Comparison of ENCODE assay signal across 1 cellular context in genomic region chr20:31570735-31571617, GRCh38.
TF ChIP-seq lines count a peak whose summit lies in the region.

No MANE protein-coding gene starts in this region.

TF ChIP-seq in HepG2, 621 proteins besides CTCF, POLR2A, EP300 and RAD21 (continued from another document and continues in another):
- peak; percentile 68; the same call in 1 of the 2 replicates for TF ChIP-seq KDM5B (CRISPR knock-in tag; IDR thresholded peaks at IDR 0.05; ENCODE audit: borderline replicate concordance)
- TF ChIP-seq KAT7 (CRISPR knock-in tag; IDR thresholded peaks at IDR 0.05; ENCODE audit: borderline replicate concordance) = 0 out of 2 replicates have a peak, but pooled peaks have one; percentile 3
- no peak for TF ChIP-seq ZNF605 (CRISPR knock-in tag; IDR thresholded peaks at IDR 0.05)
- no peak for TF ChIP-seq ONECUT2 (CRISPR knock-in tag; IDR thresholded peaks at IDR 0.05)
- no peak; the same call in 1 of the 2 replicates for TF ChIP-seq SALL1 (CRISPR knock-in tag; IDR thresholded peaks at IDR 0.05)
- no peak for TF ChIP-seq RAD51 (IDR thresholded peaks at IDR 0.05; ENCODE audit: borderline replicate concordance)
- TF ChIP-seq XRCC5 (optimal IDR thresholded peaks at IDR 0.05; ENCODE audit: low read length) = no peak
- 0 out of 2 replicates have a peak, but pooled peaks have one; percentile 35 for TF ChIP-seq TGIF2 (CRISPR knock-in tag; IDR thresholded peaks at IDR 0.05)
- peak; percentile 49; the same call in 1 of the 2 replicates for TF ChIP-seq ZFX (CRISPR knock-in tag; IDR thresholded peaks at IDR 0.05; ENCODE audit: low read depth)
- no peak for TF ChIP-seq SETDB1 (CRISPR knock-in tag; IDR thresholded peaks at IDR 0.05; ENCODE audit: borderline replicate concordance)
- TF ChIP-seq FOXA3 (CRISPR knock-in tag; IDR thresholded peaks at IDR 0.05) = 0 out of 2 replicates have a peak, but pooled peaks have one; percentile 5
- TF ChIP-seq ARNT (IDR thresholded peaks at IDR 0.05) = no peak
- TF ChIP-seq, protein P1, sequence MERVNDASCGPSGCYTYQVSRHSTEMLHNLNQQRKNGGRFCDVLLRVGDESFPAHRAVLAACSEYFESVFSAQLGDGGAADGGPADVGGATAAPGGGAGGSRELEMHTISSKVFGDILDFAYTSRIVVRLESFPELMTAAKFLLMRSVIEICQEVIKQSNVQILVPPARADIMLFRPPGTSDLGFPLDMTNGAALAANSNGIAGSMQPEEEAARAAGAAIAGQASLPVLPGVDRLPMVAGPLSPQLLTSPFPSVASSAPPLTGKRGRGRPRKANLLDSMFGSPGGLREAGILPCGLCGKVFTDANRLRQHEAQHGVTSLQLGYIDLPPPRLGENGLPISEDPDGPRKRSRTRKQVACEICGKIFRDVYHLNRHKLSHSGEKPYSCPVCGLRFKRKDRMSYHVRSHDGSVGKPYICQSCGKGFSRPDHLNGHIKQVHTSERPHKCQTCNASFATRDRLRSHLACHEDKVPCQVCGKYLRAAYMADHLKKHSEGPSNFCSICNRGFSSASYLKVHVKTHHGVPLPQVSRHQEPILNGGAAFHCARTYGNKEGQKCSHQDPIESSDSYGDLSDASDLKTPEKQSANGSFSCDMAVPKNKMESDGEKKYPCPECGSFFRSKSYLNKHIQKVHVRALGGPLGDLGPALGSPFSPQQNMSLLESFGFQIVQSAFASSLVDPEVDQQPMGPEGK (CRISPR knock-in tag; IDR thresholded peaks at IDR 0.05) = no peak
- TF ChIP-seq ZNF512B (CRISPR knock-in tag; IDR thresholded peaks at IDR 0.05; ENCODE audit: borderline replicate concordance) = no peak
- TF ChIP-seq ZNF432 (CRISPR knock-in tag; IDR thresholded peaks at IDR 0.05; ENCODE audit: borderline replicate concordance) = no peak
- TF ChIP-seq ZNF766 (CRISPR knock-in tag; IDR thresholded peaks at IDR 0.05; ENCODE audit: borderline replicate concordance) = 0 out of 2 replicates have a peak, but pooled peaks have one; percentile 36
- TF ChIP-seq HOXA7 (CRISPR knock-in tag; IDR thresholded peaks at IDR 0.05) = no peak
- TF ChIP-seq MAZ (IDR thresholded peaks at IDR 0.05; ENCODE audit: borderline replicate concordance, low read depth, low read length) = no peak
- no peak for TF ChIP-seq MAZ (CRISPR knock-in tag; IDR thresholded peaks at IDR 0.05; ENCODE audit: low read depth)
- TF ChIP-seq HMGXB4 (CRISPR knock-in tag; IDR thresholded peaks at IDR 0.05; ENCODE audit: borderline replicate concordance in 1 of 2, low read depth in 1 of 2) = no peak
- 0 out of 2 replicates have a peak, but pooled peaks have one; percentile 62 for TF ChIP-seq PAF1 (CRISPR knock-in tag; IDR thresholded peaks at IDR 0.05)
- no peak for TF ChIP-seq ZNF530 (CRISPR knock-in tag; IDR thresholded peaks at IDR 0.05; ENCODE audit: low read depth)
- TF ChIP-seq ZSCAN22 (CRISPR knock-in tag; IDR thresholded peaks at IDR 0.05) = 0 out of 2 replicates have a peak, but pooled peaks have one; percentile 30
- no peak for TF ChIP-seq ARHGAP35 (CRISPR knock-in tag; IDR thresholded peaks at IDR 0.05; ENCODE audit: borderline replicate concordance)
- no peak for TF ChIP-seq PPARG (CRISPR knock-in tag; conservative IDR thresholded peaks at IDR 0.05)
- TF ChIP-seq ZNF382 (CRISPR knock-in tag; IDR thresholded peaks at IDR 0.05; ENCODE audit: borderline replicate concordance) = no peak
- peak; percentile 42; the same call in 1 of the 2 replicates for TF ChIP-seq SALL2 (CRISPR knock-in tag; IDR thresholded peaks at IDR 0.05)
- no peak for TF ChIP-seq KDM6A (CRISPR knock-in tag; IDR thresholded peaks at IDR 0.05; ENCODE audit: low read depth)
- no peak for TF ChIP-seq ZNF335 (CRISPR knock-in tag; IDR thresholded peaks at IDR 0.05)
- no peak for TF ChIP-seq RCOR2 (CRISPR knock-in tag; IDR thresholded peaks at IDR 0.05)
- TF ChIP-seq DDIT3 (CRISPR knock-in tag; IDR thresholded peaks at IDR 0.05) = no peak
- TF ChIP-seq ZNF280B (CRISPR knock-in tag; IDR thresholded peaks at IDR 0.05; ENCODE audit: borderline replicate concordance) = no peak; the same call in 1 of the 2 replicates
- no peak for TF ChIP-seq ZBTB10 (CRISPR knock-in tag; IDR thresholded peaks at IDR 0.05; ENCODE audit: borderline replicate concordance)
- no peak for TF ChIP-seq HMG20A (CRISPR knock-in tag; IDR thresholded peaks at IDR 0.05; ENCODE audit: borderline replicate concordance)
- peak; percentile 77; the same call in 1 of the 2 replicates for TF ChIP-seq ZBTB34 (CRISPR knock-in tag; IDR thresholded peaks at IDR 0.05)
- 0 out of 2 replicates have a peak, but pooled peaks have one; percentile 71 for TF ChIP-seq MTERF4 (CRISPR knock-in tag; IDR thresholded peaks at IDR 0.05)
- no peak for TF ChIP-seq ZNF232 (CRISPR knock-in tag; IDR thresholded peaks at IDR 0.05; ENCODE audit: borderline replicate concordance)
- TF ChIP-seq ZNF7 (CRISPR knock-in tag; IDR thresholded peaks at IDR 0.05) = no peak
- no peak for TF ChIP-seq GPBP1L1 (CRISPR knock-in tag; IDR thresholded peaks at IDR 0.05)
- TF ChIP-seq AKAP8 (CRISPR knock-in tag; IDR thresholded peaks at IDR 0.05) = no peak
- no peak for TF ChIP-seq ZNF83 (CRISPR knock-in tag; IDR thresholded peaks at IDR 0.05; ENCODE audit: borderline replicate concordance)
- no peak for TF ChIP-seq IKZF5 (CRISPR knock-in tag; IDR thresholded peaks at IDR 0.05)
- no peak for TF ChIP-seq ZNF749 (CRISPR knock-in tag; IDR thresholded peaks at IDR 0.05; ENCODE audit: borderline replicate concordance)
- no peak for TF ChIP-seq CHD4 (IDR thresholded peaks at IDR 0.05; ENCODE audit: borderline replicate concordance, low read length)
